In the genomic region with DNA sequence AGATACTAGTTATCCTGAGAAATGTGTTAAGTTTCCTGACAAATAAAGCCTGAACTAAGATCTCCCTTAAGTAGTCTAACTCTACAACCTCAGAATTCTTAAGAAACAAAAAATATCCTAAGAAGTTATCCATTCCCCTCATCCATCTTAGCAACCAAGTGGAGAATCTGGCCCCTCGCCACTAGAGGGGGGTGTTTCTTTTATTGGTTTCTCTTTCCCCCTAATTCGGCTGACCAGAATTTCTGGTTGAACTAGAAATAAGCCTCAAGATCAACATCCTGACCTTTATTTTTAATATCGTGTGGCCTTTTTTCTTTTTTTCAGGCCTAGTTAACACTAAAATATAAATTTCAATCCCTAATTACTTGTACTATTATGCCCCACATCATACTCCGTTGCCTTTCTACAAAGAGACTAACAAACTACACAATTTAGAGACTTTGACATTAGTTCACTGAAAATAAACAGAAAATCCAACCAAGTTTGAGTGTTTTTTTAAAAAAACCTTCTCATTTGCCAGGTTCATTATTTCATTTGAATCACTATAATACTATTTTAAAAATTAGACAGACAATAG, we compare ENCODE assay signal across 8 cellular contexts. TPM values are rescaled to one million over a fixed set of nuclear protein-coding genes. Genes with fewer than 3 reads are reported as not detected.
A peak's percentile ranks its signal among the peaks of the same experiment; 100 is the strongest.
DNase-seq lines count a peak whose midpoint lies in the region; ATAC-seq, FAIRE-seq and TF ChIP-seq lines count a peak whose summit lies in the region.

No MANE protein-coding gene starts in this region.

- TF ChIP-seq POLR2A in GM12891 (IDR thresholded peaks at IDR 0.05; ENCODE audit: low read depth, low read length) = no peak

- no peaks in the 10 kb centered on the region for H3K27me3 Mint-ChIP-seq in progenitor cell of endocrine pancreas

- TF ChIP-seq CTCF in progenitor cell of endocrine pancreas (IDR thresholded peaks at IDR 0.05; ENCODE audit: unreplicated experiment) = peak; percentile 86

- peaks cover 10% of the 10 kb centered on the region for H3K36me3 Mint-ChIP-seq in progenitor cell of endocrine pancreas (ENCODE audit: insufficient read depth)

- in situ Hi-C loops in ACHN (cut with HindIII; ENCODE audit: low pct_ligation_motif_present, low pct_unique_long_range_greater_than_20kb, low sequenced_read_pairs) = no loop called here

- no peak overlapping the region for H3K4me3 Mint-ChIP-seq in progenitor cell of endocrine pancreas (ENCODE audit: low read depth)

- peak; percentile 77 for FAIRE-seq in GM12891 (lab: Jason Lieb, UNC)

- no peaks in the 10 kb centered on the region for H3K9me3 Mint-ChIP-seq in progenitor cell of endocrine pancreas (ENCODE audit: low read depth)

- peak; percentile 65 for DNase-seq in ACHN
- DNase-seq in GM12891 (ENCODE audit: insufficient read length, low spot score) = no peak
- peak; percentile 56 for DNase-seq in HT1080 (ENCODE audit: low read depth)
- peak; percentile 17 for DNase-seq in OCI-M2 (lab: John Stamatoyannopoulos, UW; ENCODE audit: unreplicated experiment)
- DNase-seq in activated T-helper 9 cell treated with anti-CD3 and anti-CD28 coated beads, Interleukin-2, amount 50 U/mL, for 16 hours (ENCODE audit: low read depth) = peak; percentile 39
- DNase-seq in glomerular endothelial cell (ENCODE audit: extremely low read depth, low read depth, low spot score) = peak; percentile 39
- DNase-seq in progenitor cell of endocrine pancreas (ENCODE audit: low spot score, unreplicated experiment) = no peak

- ATAC-seq in GM21526 (IDR thresholded peaks at IDR 0.05; ENCODE audit: low FRiP score, unreplicated experiment) = no peak

- H3K27ac Mint-ChIP-seq in progenitor cell of endocrine pancreas = no peak overlapping the region

- no peaks in the 10 kb centered on the region for H3K4me1 Mint-ChIP-seq in progenitor cell of endocrine pancreas (ENCODE audit: low read depth)

TF ChIP-seq in GM12891, 5 proteins besides CTCF, POLR2A, EP300 and RAD21:
- TF ChIP-seq SPI1 (IDR thresholded peaks at IDR 0.05; ENCODE audit: low read depth, low read length) (no peak), TAF1 (IDR thresholded peaks at IDR 0.05; ENCODE audit: low read depth, low read length) (no peak), PAX5 (IDR thresholded peaks at IDR 0.05; ENCODE audit: insufficient read depth, low read length, severe bottlenecking) (no peak), POLR2AphosphoS5 (IDR thresholded peaks at IDR 0.05; ENCODE audit: low read depth, low read length) (no peak), POU2F2 (IDR thresholded peaks at IDR 0.05; ENCODE audit: low read depth, low read length) (no peak)

RNA-seq across cellular contexts. Expression of a gene that starts 14.3 kb away (rescaled TPM):
- polyA plus RNA-seq in GM12891 (2012; ENCODE audit: low read depth, missing spikeins) = 3.3 TPM
- total RNA-seq in HT1080 (2014; rRNA removed; shearing (Covaris generic)) = 0.03 and 0.23 TPM in 2 replicates
- 0.16 and 0.27 TPM in 2 replicates for polyA plus RNA-seq in HT1080 (2015; cell fraction: cytosol; rRNA removed)
- 0.24 and 0.25 TPM in 2 replicates for polyA plus RNA-seq in HT1080 (2015; cell fraction: nucleus; rRNA removed)
- total RNA-seq in glomerular endothelial cell = 0.05 and 0.12 TPM in 2 replicates
- 1.2 and 1.4 TPM in 2 replicates for total RNA-seq in progenitor cell of endocrine pancreas

Comparison
In these comparisons a context has a peak if more than half of its experiments do, and no peak if none do; other contexts are left out.
1. DNase-seq: peak in ACHN (single experiment), HT1080 (single experiment), OCI-M2 (single experiment), activated T-helper 9 cell treated with anti-CD3 and anti-CD28 coated beads, Interleukin-2, amount 50 U/mL, for 16 hours (single experiment) and glomerular endothelial cell (single experiment); none in GM12891 (single experiment) and progenitor cell of endocrine pancreas (single experiment).